In genomic region chr16:80948886-80949502, GRCh38 we compare ENCODE assay signal across 8 cellular contexts. TPM values are rescaled to one million over a fixed set of nuclear protein-coding genes. Genes with fewer than 3 reads are reported as not detected.
DNase-seq lines count a peak whose midpoint lies in the region; ATAC-seq and TF ChIP-seq lines count a peak whose summit lies in the region.

No MANE protein-coding gene starts in this region.

- peak; percentile 67 for ATAC-seq in Right ventricle myocardium inferior

- TF ChIP-seq EP300 in suprapubic skin (IDR thresholded peaks at IDR 0.05) = no peak

- DNase-seq in Right ventricle myocardium inferior (ENCODE audit: missing footprints) (peak; percentile 71), cardiac septum (ENCODE audit: low spot score) (no peak), NAMALWA (ENCODE audit: low spot score) (peak; percentile 67), anterior cingulate cortex (lab: John Stamatoyannopoulos, UW) (peak in 30 of 58 donors; percentile 9 to 67 (median 25)), kidney epithelial cell (ENCODE audit: low read depth) (no peak), suprapubic skin (ENCODE audit: low spot score in 2 of 2) (no peak), posterior vena cava (ENCODE audit: low spot score) (no peak), prostate gland (ENCODE audit: low spot score) (no peak)

- no peaks in the 10 kb centered on the region for H3K36me3 ChIP-seq in kidney epithelial cell (ENCODE audit: control insufficient read depth, insufficient read depth, low read length)
- no peaks in the 10 kb centered on the region for H3K36me3 ChIP-seq in suprapubic skin
- H3K36me3 ChIP-seq in prostate gland = no peaks in the 10 kb centered on the region

- TF ChIP-seq CTCF in kidney epithelial cell (IDR thresholded peaks at IDR 0.05; ENCODE audit: insufficient read depth, low read length, poor library complexity, severe bottlenecking) (peak; percentile 61), suprapubic skin (IDR thresholded peaks at IDR 0.05) (peak; percentile 7 to 45), prostate gland (IDR thresholded peaks at IDR 0.05) (peak in 2 of 4 experiments; percentile 23 to 30)

- 41% methylated on average over 7 of the region's 7 CpGs for WGBS in suprapubic skin
- 58% methylated on average over 7 of the region's 7 CpGs for WGBS in prostate gland

- no peaks in the 10 kb centered on the region for H3K4me1 ChIP-seq in suprapubic skin
- H3K4me1 ChIP-seq in prostate gland (replicated peaks) = no peaks in the 10 kb centered on the region

- H3K27ac ChIP-seq in suprapubic skin (no peak overlapping the region), prostate gland (no peak overlapping the region)

- intact Hi-C loops in Right ventricle myocardium inferior (cut with DNase I) = no loop called here
- intact Hi-C loops in cardiac septum (cut with DNase I) = no loop called here
- intact Hi-C loops in posterior vena cava (cut with DNase I) = no loop called here
- intact Hi-C loops in prostate gland (cut with DNase I) = no loop called here

- H3K4me3 ChIP-seq in kidney epithelial cell (ENCODE audit: low read depth, low read length) (no peak overlapping the region), suprapubic skin (no peak overlapping the region), prostate gland (no peak overlapping the region)

- no peaks in the 10 kb centered on the region for H3K27me3 ChIP-seq in kidney epithelial cell (ENCODE audit: control insufficient read depth, insufficient read depth, low read length)
- H3K27me3 ChIP-seq in suprapubic skin = no peaks in the 10 kb centered on the region
- H3K27me3 ChIP-seq in prostate gland (replicated peaks; ENCODE audit: insufficient read depth) = no peaks in the 10 kb centered on the region

- TF ChIP-seq POLR2A in suprapubic skin (IDR thresholded peaks at IDR 0.05) = no peak
- TF ChIP-seq POLR2A in prostate gland (IDR thresholded peaks at IDR 0.05) = no peak

- H3K9me3 ChIP-seq in suprapubic skin (peaks cover 4% of the 10 kb centered on the region), prostate gland (no peaks in the 10 kb centered on the region)

RNA-seq across cellular contexts. Expression of gene CMC2, which starts 57.7 kb away (rescaled TPM):
- total RNA-seq in Right ventricle myocardium inferior = 130 TPM
- total RNA-seq in cardiac septum = 112 TPM
- total RNA-seq in kidney epithelial cell = 46.6 and 52.0 TPM in 2 replicates
- total RNA-seq in suprapubic skin = 10 to 100 TPM in 3 of 4 donors, 1 to 10 TPM in 1; 8.9 to 37.8 (median 34.1) TPM
- total RNA-seq in posterior vena cava = 10 to 100 TPM; 34.8 to 46.1 TPM
- total RNA-seq in prostate gland = 100 to 1,000 TPM in 1 of 2 donors, 10 to 100 TPM in 1; 38.9 to 153 TPM

RNA-seq across cellular contexts. Expression of gene CENPN, which starts 58.0 kb away (rescaled TPM):
- total RNA-seq in Right ventricle myocardium inferior = 8.9 TPM
- 10.0 TPM for total RNA-seq in cardiac septum
- 7.0 and 11.0 TPM in 2 replicates for total RNA-seq in kidney epithelial cell
- 1 to 10 TPM; 2.5 to 7.6 (median 5.5) TPM for total RNA-seq in suprapubic skin
- total RNA-seq in posterior vena cava = 1 to 10 TPM; 4.2 to 6.4 TPM
- 100 to 1,000 TPM in 1 of 2 donors, 10 to 100 TPM in 1; 40.6 to 103 TPM for total RNA-seq in prostate gland

Comparison
In these comparisons a context has a peak if more than half of its experiments do, and no peak if none do; other contexts are left out.
1. DNase-seq: peak in Right ventricle myocardium inferior (single experiment), NAMALWA (single experiment) and anterior cingulate cortex (30 of 58); none in cardiac septum (single experiment), kidney epithelial cell (single experiment), suprapubic skin (0 of 2), posterior vena cava (single experiment) and prostate gland (single experiment).